Comparison of ENCODE assay signal across 25 cellular contexts in genomic region chr16:15510992-15511391, GRCh38.
A peak's percentile ranks its signal among the peaks of the same experiment; 100 is the strongest.
DNase-seq lines count a peak whose midpoint lies in the region; ATAC-seq and TF ChIP-seq lines count a peak whose summit lies in the region.
"Had no signal": no experiment of that assay in that cellular context is flagged by ENCODE, and none has a peak within 500 bp of the region (broad histone marks: within the 10 kb centered on the region; RNA-seq: fewer than 3 reads in every experiment).

No MANE protein-coding gene starts in this region.

- H2BK120ac ChIP-seq in H9 (ENCODE audit: low read depth, low read length, poor library complexity, severe bottlenecking), result no peak overlapping the region

- H3K27ac Mint-ChIP-seq in H9, result peak overlapping the region; percentile 62 to 90 (median 74)
- peak overlapping the region; percentile 52 for H3K27ac Mint-ChIP-seq in activated T-helper 1 cell treated with anti-CD3 and anti-CD28 coated beads, Interleukin-12 subunit alpha, Interleukin-12 subunit beta, Interleukin-2, Interleukin-4 antibody, amounts not matched to agents 30 ng/mL and 10 ng/mL and 1 ng/mL, durations not matched to agents 14 hours and 24 hours and 36 hours
- H3K27ac Mint-ChIP-seq: stimulated activated memory B cell treated with anti-CD40 and anti-IgM and Interleukin-4, amounts not matched to agents 10 μg/mL and 1 μg/mL and 100 μg/mL, for 72 hours had no signal

- no peak overlapping the region for H3K18ac ChIP-seq in H9 (ENCODE audit: insufficient read length, low read depth, low read length)

- no peaks in the 10 kb centered on the region; a peak in 1 of 22 replicates for H3K36me3 ChIP-seq in BLaER1 treated with 17β-estradiol and CSF1 and Interleukin-3, amounts not matched to agents 10 nM and 100 nM
- H3K36me3 ChIP-seq: adrenal gland, ovary, upper lobe of left lung had no signal

- no peak overlapping the region for H3K4me3 ChIP-seq in BLaER1 treated with 17β-estradiol and CSF1 and Interleukin-3, amounts not matched to agents 10 nM and 100 nM
- H3K4me3 ChIP-seq: adrenal gland, body of pancreas, gastrocnemius medialis, lung, ovary, upper lobe of left lung had no signal

- H2AK5ac ChIP-seq in H9 (ENCODE audit: insufficient read length, low read length), result no peak overlapping the region

- peak overlapping the region; percentile 60 to 89 (median 82) for H3K4me2 ChIP-seq in BLaER1 treated with 17β-estradiol and CSF1 and Interleukin-3, amounts not matched to agents 10 nM and 100 nM
- H3K4me2 ChIP-seq in H9 (ENCODE audit: insufficient read depth, insufficient read length, low read length), result no peak overlapping the region

- H3K56ac ChIP-seq in H9 (ENCODE audit: insufficient read length, low read depth, low read length), result no peak overlapping the region

- no peaks in the 10 kb centered on the region for H3K79me1 ChIP-seq in H9 (ENCODE audit: insufficient read depth, low read depth, low read length, poor library complexity, severe bottlenecking)

- H2BK12ac ChIP-seq in H9 (ENCODE audit: insufficient read length, low read depth, low read length), result no peak overlapping the region

- H3K23me2 ChIP-seq in H9 (ENCODE audit: insufficient read length, low read depth, low read length, poor library complexity, severe bottlenecking), result no peaks in the 10 kb centered on the region

- no peaks in the 10 kb centered on the region for H3K27me3 ChIP-seq in BLaER1 treated with 17β-estradiol and CSF1 and Interleukin-3, amounts not matched to agents 10 nM and 100 nM
- no peaks in the 10 kb centered on the region for H3K27me3 ChIP-seq in H9 (ENCODE audit: insufficient read depth, low read length)
- H3K27me3 ChIP-seq: adrenal gland, body of pancreas, gastrocnemius medialis, ovary, upper lobe of left lung had no signal

- ATAC-seq in HG03095 (IDR thresholded peaks at IDR 0.05; ENCODE audit: unreplicated experiment) (no peak), HG03097 (IDR thresholded peaks at IDR 0.05; ENCODE audit: low FRiP score, unreplicated experiment) (no peak), GM21360 (IDR thresholded peaks at IDR 0.05; ENCODE audit: unreplicated experiment) (no peak)
- ATAC-seq: body of pancreas; gastrocnemius medialis; natural killer cell; Right ventricle myocardium inferior; stimulated activated memory B cell treated with anti-CD40 and anti-IgM and Interleukin-4, amounts not matched to agents 10 μg/mL and 1 μg/mL and 100 μg/mL, for 72 hours had no signal

- H4K5ac ChIP-seq in H9 (ENCODE audit: insufficient read length, low read depth, low read length), result no peak overlapping the region

- no peaks in the 10 kb centered on the region; the same call in 1 of the 2 replicates for H3K27me3 Mint-ChIP-seq in H9 (ENCODE audit: low read depth)
- H3K27me3 Mint-ChIP-seq in activated T-helper 1 cell treated with anti-CD3 and anti-CD28 coated beads, Interleukin-12 subunit alpha, Interleukin-12 subunit beta, Interleukin-2, Interleukin-4 antibody, amounts not matched to agents 30 ng/mL and 10 ng/mL and 1 ng/mL, durations not matched to agents 14 hours and 24 hours and 36 hours (ENCODE audit: insufficient read depth), result no peaks in the 10 kb centered on the region
- H3K27me3 Mint-ChIP-seq: stimulated activated memory B cell treated with anti-CD40 and anti-IgM and Interleukin-4, amounts not matched to agents 10 μg/mL and 1 μg/mL and 100 μg/mL, for 72 hours had no signal

- H3K36me3 Mint-ChIP-seq in H9 (ENCODE audit: insufficient read depth in 1 of 3, low read depth in 3 of 3), result peaks cover 0 to 14% (median 2%) of the 10 kb centered on the region in 3 experiments; a peak in 3 of 7 replicates
- no peaks in the 10 kb centered on the region for H3K36me3 Mint-ChIP-seq in activated T-helper 1 cell treated with anti-CD3 and anti-CD28 coated beads, Interleukin-12 subunit alpha, Interleukin-12 subunit beta, Interleukin-2, Interleukin-4 antibody, amounts not matched to agents 30 ng/mL and 10 ng/mL and 1 ng/mL, durations not matched to agents 14 hours and 24 hours and 36 hours (ENCODE audit: low read depth)
- H3K36me3 Mint-ChIP-seq: natural killer cell had no signal

- H3K9ac ChIP-seq in BLaER1 treated with 17β-estradiol and CSF1 and Interleukin-3, amounts not matched to agents 10 nM and 100 nM, result peak overlapping the region in 7 of 11 experiments; percentile 7 to 62 (median 41); a peak in 9 of 22 replicates
- H3K9ac ChIP-seq in H9 (ENCODE audit: extremely low read depth, insufficient read length, low read length), result no peak overlapping the region

- no peak overlapping the region for H3K23ac ChIP-seq in H9 (ENCODE audit: insufficient read length, low read depth, low read length)

- no peaks in the 10 kb centered on the region for H3K9me3 ChIP-seq in BLaER1 treated with 17β-estradiol and CSF1 and Interleukin-3, amounts not matched to agents 10 nM and 100 nM (replicated peaks in 1 of 11)
- H3K9me3 ChIP-seq in H9 (ENCODE audit: control insufficient read depth, low read depth, low read length), result no peaks in the 10 kb centered on the region
- H3K9me3 ChIP-seq: adrenal gland, body of pancreas, gastrocnemius medialis, ovary, upper lobe of left lung had no signal

- no peak overlapping the region for H2BK20ac ChIP-seq in H9 (ENCODE audit: low read depth, low read length, poor library complexity, severe bottlenecking)

- no peak overlapping the region for H3T11ph ChIP-seq in H9 (ENCODE audit: low read length)

- no peak for DNase-seq in H9
- no peak for DNase-seq in activated T-helper 1 cell treated with anti-CD3 and anti-CD28 coated beads, Interleukin-12 subunit alpha, Interleukin-12 subunit beta, Interleukin-2, Interleukin-4 antibody, amounts not matched to agents 30 ng/mL and 10 ng/mL and 1 ng/mL, durations not matched to agents 14 hours and 24 hours and 36 hours (ENCODE audit: low spot score)
- DNase-seq in left kidney (ENCODE audit: low read depth, low spot score), result peak; percentile 38
- DNase-seq: activated CD4-positive, alpha-beta T cell treated with anti-CD3 and anti-CD28 coated beads for 48 hours; activated gamma-delta T cell treated with Interleukin-2 at 50 U/mL for 16 hours; activated T-cell treated with anti-CD3 and anti-CD28 coated beads, Interleukin-2, amount 50 U/mL, for 24 hours; adrenal gland; body of pancreas; DND-41; gastrocnemius medialis; GF-D8; natural killer cell; NCI-H1092 treated with DMSO at 0.1 percent for 48 hours; NCI-H1694 treated with DMSO at 0.1 percent for 48 hours; NCI-H2171; NK-92 treated with Interleukin-12 subunit alpha and Interleukin-12 subunit beta, amount 100 ng/mL, for 24 hours; ovary; upper lobe of left lung had no signal

- H3K4me3 Mint-ChIP-seq in H9, result no peak overlapping the region
- H3K4me3 Mint-ChIP-seq in activated T-helper 1 cell treated with anti-CD3 and anti-CD28 coated beads, Interleukin-12 subunit alpha, Interleukin-12 subunit beta, Interleukin-2, Interleukin-4 antibody, amounts not matched to agents 30 ng/mL and 10 ng/mL and 1 ng/mL, durations not matched to agents 14 hours and 24 hours and 36 hours, result no peak overlapping the region
- H3K4me3 Mint-ChIP-seq: activated T-cell treated with anti-CD3 and anti-CD28 coated beads, Interleukin-2, amount 50 U/mL, for 24 hours; natural killer cell; stimulated activated memory B cell treated with anti-CD40 and anti-IgM and Interleukin-4, amounts not matched to agents 10 μg/mL and 1 μg/mL and 100 μg/mL, for 72 hours had no signal

- H2AFZ ChIP-seq in H9 (ENCODE audit: low read length), result no peak overlapping the region

- H3K9me3 Mint-ChIP-seq in H9, result no peaks in the 10 kb centered on the region
- H3K9me3 Mint-ChIP-seq in activated T-helper 1 cell treated with anti-CD3 and anti-CD28 coated beads, Interleukin-12 subunit alpha, Interleukin-12 subunit beta, Interleukin-2, Interleukin-4 antibody, amounts not matched to agents 30 ng/mL and 10 ng/mL and 1 ng/mL, durations not matched to agents 14 hours and 24 hours and 36 hours, result no peaks in the 10 kb centered on the region
- H3K9me3 Mint-ChIP-seq: activated T-cell treated with anti-CD3 and anti-CD28 coated beads, Interleukin-2, amount 50 U/mL, for 24 hours; natural killer cell; stimulated activated memory B cell treated with anti-CD40 and anti-IgM and Interleukin-4, amounts not matched to agents 10 μg/mL and 1 μg/mL and 100 μg/mL, for 72 hours had no signal

- intact Hi-C loops in activated T-helper 1 cell treated with anti-CD3 and anti-CD28 coated beads, Interleukin-12 subunit alpha, Interleukin-12 subunit beta, Interleukin-2, Interleukin-4 antibody, amounts not matched to agents 30 ng/mL and 10 ng/mL and 1 ng/mL, durations not matched to agents 14 hours and 24 hours and 36 hours (cut with micrococcal nuclease), result no loop called here

- peaks cover 41 to 49% of the 10 kb centered on the region in 2 experiments for H3K4me1 Mint-ChIP-seq in H9
- H3K4me1 Mint-ChIP-seq in activated T-helper 1 cell treated with anti-CD3 and anti-CD28 coated beads, Interleukin-12 subunit alpha, Interleukin-12 subunit beta, Interleukin-2, Interleukin-4 antibody, amounts not matched to agents 30 ng/mL and 10 ng/mL and 1 ng/mL, durations not matched to agents 14 hours and 24 hours and 36 hours (ENCODE audit: low read depth), result peaks cover 20% of the 10 kb centered on the region

- TF ChIP-seq CTCF in H9 (conservative IDR thresholded peaks at IDR 0.05), result no peak

- no peak overlapping the region for H3K14ac ChIP-seq in H9 (ENCODE audit: insufficient read depth, low read length)

- no peaks in the 10 kb centered on the region for H4K20me1 ChIP-seq in BLaER1 treated with 17β-estradiol and CSF1 and Interleukin-3, amounts not matched to agents 10 nM and 100 nM
- H4K20me1 ChIP-seq in H9 (ENCODE audit: control insufficient read depth, insufficient read depth, insufficient read length), result no peaks in the 10 kb centered on the region

- no peak overlapping the region for H4K8ac ChIP-seq in H9 (replicated peaks; ENCODE audit: insufficient read length, low read depth, low read length)

- no peak overlapping the region for H2BK15ac ChIP-seq in H9 (ENCODE audit: low read depth, low read length)

- no peak overlapping the region for H4K91ac ChIP-seq in H9 (ENCODE audit: insufficient read length, low read depth, low read length)

- peaks cover 59 to 93% (median 73%) of the 10 kb centered on the region in 10 experiments for H3K4me1 ChIP-seq in BLaER1 treated with 17β-estradiol and CSF1 and Interleukin-3, amounts not matched to agents 10 nM and 100 nM
- H3K4me1 ChIP-seq in H9 (ENCODE audit: insufficient read depth, low read length), result peaks cover 8% of the 10 kb centered on the region; the same call in 1 of the 2 replicates
- H3K4me1 ChIP-seq: adrenal gland, body of pancreas had no signal

- H3K79me2 ChIP-seq in H9 (ENCODE audit: insufficient read depth, low read length), result no peaks in the 10 kb centered on the region

- no peak overlapping the region for H2BK5ac ChIP-seq in H9 (ENCODE audit: insufficient read length, low read length)

- H3K4ac ChIP-seq in H9 (ENCODE audit: low read depth, low read length), result no peak overlapping the region

- H3K27ac ChIP-seq in BLaER1 treated with 17β-estradiol and CSF1 and Interleukin-3, amounts not matched to agents 10 nM and 100 nM, result peak overlapping the region in 8 of 11 experiments; percentile 31 to 81 (median 70); a peak in 17 of 22 replicates
- H3K27ac ChIP-seq in H9 (ENCODE audit: insufficient read length, low read depth, low read length), result no peak overlapping the region
- H3K27ac ChIP-seq: adrenal gland, body of pancreas, gastrocnemius medialis, ovary, upper lobe of left lung had no signal

- no CpG with 5 or more reads among the region's 6 CpGs for WGBS in H9 (ENCODE audit: extremely low coverage, insufficient read length, low lambda C conversion rate)
